ENCODE assay signal across 8 cellular contexts in the genomic region with DNA sequence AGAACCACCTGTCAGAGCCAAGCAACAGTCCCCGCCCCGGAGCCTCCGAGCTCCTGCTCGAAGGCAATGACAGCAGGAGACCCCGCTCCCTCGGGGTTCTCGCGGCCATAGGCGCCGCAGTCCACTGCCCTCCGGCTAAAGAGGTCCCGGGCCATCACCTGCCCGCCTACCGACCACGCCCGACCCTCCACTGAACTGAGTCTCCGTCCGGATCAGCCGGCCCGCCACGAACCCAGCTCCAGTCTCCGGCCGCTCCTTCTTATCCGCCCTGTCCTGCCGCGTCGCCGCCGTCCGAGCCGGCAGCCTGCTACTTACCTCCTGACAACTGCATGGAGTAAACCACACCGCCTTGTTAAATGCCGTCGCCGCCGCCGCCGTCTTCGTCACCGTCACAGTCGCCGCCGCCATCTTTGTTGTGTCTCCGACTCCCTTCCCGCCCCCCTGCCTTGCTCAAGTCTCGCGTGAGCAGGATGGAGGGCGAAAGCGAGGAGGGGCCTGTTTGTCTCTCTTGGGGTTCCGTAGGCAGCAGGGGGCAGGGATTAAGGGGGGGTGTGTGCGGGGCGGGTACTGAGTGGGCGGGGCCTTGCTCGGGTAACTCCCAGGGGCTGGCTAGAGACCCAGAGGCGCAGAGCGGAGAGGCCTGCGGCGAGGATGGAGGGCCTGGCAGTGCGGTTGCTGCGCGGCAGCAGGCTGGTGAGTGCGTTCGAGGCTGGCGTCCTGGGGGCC. TPM values are rescaled to one million over a fixed set of nuclear protein-coding genes. Genes with fewer than 3 reads are reported as not detected.
DNase-seq lines count a peak whose midpoint lies in the region; ATAC-seq and TF ChIP-seq lines count a peak whose summit lies in the region.

A gene (plus strand): TSS at position 628 of the 726 bp plus-strand sequence. CDS start 24 bp downstream, at position 652.
A gene with protein sequence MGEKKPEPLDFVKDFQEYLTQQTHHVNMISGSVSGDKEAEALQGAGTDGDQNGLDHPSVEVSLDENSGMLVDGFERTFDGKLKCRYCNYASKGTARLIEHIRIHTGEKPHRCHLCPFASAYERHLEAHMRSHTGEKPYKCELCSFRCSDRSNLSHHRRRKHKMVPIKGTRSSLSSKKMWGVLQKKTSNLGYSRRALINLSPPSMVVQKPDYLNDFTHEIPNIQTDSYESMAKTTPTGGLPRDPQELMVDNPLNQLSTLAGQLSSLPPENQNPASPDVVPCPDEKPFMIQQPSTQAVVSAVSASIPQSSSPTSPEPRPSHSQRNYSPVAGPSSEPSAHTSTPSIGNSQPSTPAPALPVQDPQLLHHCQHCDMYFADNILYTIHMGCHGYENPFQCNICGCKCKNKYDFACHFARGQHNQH (minus strand): TSS at position 417 of the 726 bp plus-strand sequence. CDS start 10,170 bp downstream, outside the sequence.

- peaks cover 16% of the 10 kb centered on the region for H3K36me3 Mint-ChIP-seq in CD4-positive, CD25-positive, alpha-beta regulatory T cell

- H3K9me3 ChIP-seq in CD4-positive, CD25-positive, alpha-beta regulatory T cell (ENCODE audit: control insufficient read depth in 2 of 2, low read length in 2 of 2): no peaks in the 10 kb centered on the region
- no peaks in the 10 kb centered on the region for H3K9me3 ChIP-seq in right lobe of liver

- peaks cover 56% of the 10 kb centered on the region for H3K4me1 ChIP-seq in CD4-positive, CD25-positive, alpha-beta regulatory T cell (ENCODE audit: control insufficient read depth, insufficient read depth, low read length, poor library complexity, severe bottlenecking)
- H3K4me1 ChIP-seq in right lobe of liver: peaks cover 0 to 48% (median 12%) of the 10 kb centered on the region in 4 donors

- no peak for TF ChIP-seq CTCF in right lobe of liver (IDR thresholded peaks at IDR 0.05)

- H3K9me3 Mint-ChIP-seq in CD4-positive, CD25-positive, alpha-beta regulatory T cell: no peaks in the 10 kb centered on the region

- ATAC-seq in CD4-positive, CD25-positive, alpha-beta regulatory T cell (ENCODE audit: low read depth in 2 of 2): peak; percentile 90 to 92
- peak; percentile 75 for ATAC-seq in GM19438 (IDR thresholded peaks at IDR 0.05; ENCODE audit: low read depth, unreplicated experiment)
- ATAC-seq in HG03571 (IDR thresholded peaks at IDR 0.05; ENCODE audit: unreplicated experiment): peak; percentile 85
- peak; percentile 91 to 97 (median 94) for ATAC-seq in right lobe of liver

- peak within 1 kb of the TSS; percentile 92 for H3K4me3 ChIP-seq in CD4-positive, CD25-positive, alpha-beta regulatory T cell (ENCODE audit: low read depth, low read length)
- peak within 1 kb of the TSS; percentile 90 to 99 (median 91) for H3K4me3 ChIP-seq in right lobe of liver

- peaks cover 4% of the 10 kb centered on the region for H3K27me3 Mint-ChIP-seq in CD4-positive, CD25-positive, alpha-beta regulatory T cell

- DNase-seq in CD4-positive, CD25-positive, alpha-beta regulatory T cell: peak; percentile 97 to 99 (median 97)
- DNase-seq in NCI-H774 (lab: John Stamatoyannopoulos, UW): peak; percentile 85
- peak; percentile 95 to 97 for DNase-seq in activated CD4-positive, alpha-beta T cell treated with anti-CD3 and anti-CD28 coated beads, Interleukin-2, amount 50 U/mL, for 4 hours
- peak; percentile 99 for DNase-seq in dermis blood vessel endothelial cell
- peak; percentile 96 to 97 (median 97) for DNase-seq in right lobe of liver
- peak; percentile 97 for DNase-seq in stimulated activated CD4-positive, alpha-beta T cell treated with anti-CD3 and anti-CD28 coated beads, Interleukin-4, amount 100 ng/mL, for 24 hours

- intact Hi-C loops in right lobe of liver (cut with DNase I): no loop called here

- peaks cover 6% of the 10 kb centered on the region for H3K36me3 ChIP-seq in CD4-positive, CD25-positive, alpha-beta regulatory T cell (ENCODE audit: control insufficient read depth, insufficient read depth, low read length)
- no peaks in the 10 kb centered on the region for H3K36me3 ChIP-seq in right lobe of liver

- H3K27me3 ChIP-seq in CD4-positive, CD25-positive, alpha-beta regulatory T cell (ENCODE audit: control insufficient read depth, insufficient read depth, low read length): no peaks in the 10 kb centered on the region
- H3K27me3 ChIP-seq in right lobe of liver: no peaks in the 10 kb centered on the region

- under 1% methylated on average over 22 of the region's 64 CpGs for WGBS in right lobe of liver (ENCODE audit: insufficient coverage, low coverage, low lambda C conversion rate, missing lambda C conversion rate)

- H3K27ac ChIP-seq in CD4-positive, CD25-positive, alpha-beta regulatory T cell (ENCODE audit: insufficient read depth, low read length, poor library complexity, severe bottlenecking): peak within 1 kb of the TSS; percentile 96
- H3K27ac ChIP-seq in right lobe of liver: peak within 1 kb of the TSS; percentile 94 to 97 (median 96)

- peak within 1 kb of the TSS; percentile 98 to 100 (median 99) for H3K27ac Mint-ChIP-seq in CD4-positive, CD25-positive, alpha-beta regulatory T cell

- peaks cover 20 to 72% (median 48%) of the 10 kb centered on the region in 4 donors for H3K4me1 Mint-ChIP-seq in CD4-positive, CD25-positive, alpha-beta regulatory T cell

- peak within 1 kb of the TSS; percentile 93 to 99 (median 96) for H3K4me3 Mint-ChIP-seq in CD4-positive, CD25-positive, alpha-beta regulatory T cell

- TF ChIP-seq POLR2A in right lobe of liver (IDR thresholded peaks at IDR 0.05): peak; percentile 97

RNA-seq across cellular contexts. Expression of the first gene that starts in this region (rescaled TPM):
- 23.8 TPM for total RNA-seq in CD4-positive, CD25-positive, alpha-beta regulatory T cell
- polyA plus RNA-seq in CD4-positive, CD25-positive, alpha-beta regulatory T cell: 10 to 100 TPM; 20.5 to 31.5 (median 28.6) TPM
- total RNA-seq in dermis blood vessel endothelial cell (3.7 and 7.5 TPM in 2 replicates), right lobe of liver (100 to 1,000 TPM in 4 of 6 experiments, 10 to 100 TPM in 2; 73.6 to 591 (median 273) TPM)

RNA-seq across cellular contexts. Expression of the second gene that starts in this region (rescaled TPM):
- total RNA-seq in CD4-positive, CD25-positive, alpha-beta regulatory T cell: 50.2 TPM
- 10 to 100 TPM; 15.4 to 27.6 (median 17.3) TPM for polyA plus RNA-seq in CD4-positive, CD25-positive, alpha-beta regulatory T cell
- total RNA-seq in dermis blood vessel endothelial cell: 2.9 and 4.5 TPM in 2 replicates
- 10 to 100 TPM in 2 of 6 experiments, 1 to 10 TPM in 4; 4.1 to 15.8 (median 8.3) TPM for total RNA-seq in right lobe of liver

Comparison
In these comparisons a context has a peak if more than half of its experiments do, and no peak if none do; other contexts are left out.
1. Peak in every context shown above with its lines: DNase-seq, ATAC-seq, H3K4me3 ChIP-seq and H3K27ac ChIP-seq.